Comparison of ENCODE assay signal across 1 cellular context in the genomic region with DNA sequence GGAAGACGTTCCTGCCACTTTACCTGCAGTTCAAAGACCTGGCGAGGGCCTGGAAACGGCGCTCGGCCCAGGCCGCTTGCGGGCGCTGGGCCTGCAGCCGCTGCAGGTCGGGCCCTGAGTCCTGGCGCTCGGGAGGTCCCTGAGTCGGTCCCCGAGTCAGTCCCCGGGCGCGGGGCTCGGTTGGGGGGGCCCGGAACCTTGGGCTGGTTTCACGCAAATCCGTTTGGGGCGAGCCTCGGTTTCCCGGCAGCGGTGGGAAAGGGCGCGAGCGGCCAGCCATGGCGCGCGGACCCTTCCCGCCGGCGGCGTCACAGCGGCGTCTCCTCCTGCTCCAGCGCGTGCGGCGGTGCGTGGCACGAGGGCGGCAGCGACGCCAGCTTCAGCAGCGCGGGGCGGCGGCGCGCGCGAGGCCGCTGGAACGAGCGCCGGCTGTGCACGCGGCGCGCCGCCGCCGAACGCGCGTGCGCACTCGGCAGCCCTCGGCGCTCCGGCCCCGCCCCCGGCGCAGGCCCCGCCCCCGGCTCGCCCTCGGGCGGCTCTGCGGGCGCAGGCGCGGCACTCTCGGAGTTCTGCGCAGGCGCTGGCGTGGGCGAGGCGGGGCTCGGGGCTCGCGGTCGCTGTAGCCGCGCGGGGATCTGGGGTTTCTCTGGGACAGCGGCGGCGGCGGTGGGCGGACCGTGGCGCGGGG.
TF ChIP-seq lines count a peak whose summit lies in the region.

No MANE protein-coding gene starts in this region.

TF ChIP-seq in HepG2, 621 proteins besides CTCF, POLR2A, EP300 and RAD21 (continued from another document and continues in another):
- TF ChIP-seq, protein P1, sequence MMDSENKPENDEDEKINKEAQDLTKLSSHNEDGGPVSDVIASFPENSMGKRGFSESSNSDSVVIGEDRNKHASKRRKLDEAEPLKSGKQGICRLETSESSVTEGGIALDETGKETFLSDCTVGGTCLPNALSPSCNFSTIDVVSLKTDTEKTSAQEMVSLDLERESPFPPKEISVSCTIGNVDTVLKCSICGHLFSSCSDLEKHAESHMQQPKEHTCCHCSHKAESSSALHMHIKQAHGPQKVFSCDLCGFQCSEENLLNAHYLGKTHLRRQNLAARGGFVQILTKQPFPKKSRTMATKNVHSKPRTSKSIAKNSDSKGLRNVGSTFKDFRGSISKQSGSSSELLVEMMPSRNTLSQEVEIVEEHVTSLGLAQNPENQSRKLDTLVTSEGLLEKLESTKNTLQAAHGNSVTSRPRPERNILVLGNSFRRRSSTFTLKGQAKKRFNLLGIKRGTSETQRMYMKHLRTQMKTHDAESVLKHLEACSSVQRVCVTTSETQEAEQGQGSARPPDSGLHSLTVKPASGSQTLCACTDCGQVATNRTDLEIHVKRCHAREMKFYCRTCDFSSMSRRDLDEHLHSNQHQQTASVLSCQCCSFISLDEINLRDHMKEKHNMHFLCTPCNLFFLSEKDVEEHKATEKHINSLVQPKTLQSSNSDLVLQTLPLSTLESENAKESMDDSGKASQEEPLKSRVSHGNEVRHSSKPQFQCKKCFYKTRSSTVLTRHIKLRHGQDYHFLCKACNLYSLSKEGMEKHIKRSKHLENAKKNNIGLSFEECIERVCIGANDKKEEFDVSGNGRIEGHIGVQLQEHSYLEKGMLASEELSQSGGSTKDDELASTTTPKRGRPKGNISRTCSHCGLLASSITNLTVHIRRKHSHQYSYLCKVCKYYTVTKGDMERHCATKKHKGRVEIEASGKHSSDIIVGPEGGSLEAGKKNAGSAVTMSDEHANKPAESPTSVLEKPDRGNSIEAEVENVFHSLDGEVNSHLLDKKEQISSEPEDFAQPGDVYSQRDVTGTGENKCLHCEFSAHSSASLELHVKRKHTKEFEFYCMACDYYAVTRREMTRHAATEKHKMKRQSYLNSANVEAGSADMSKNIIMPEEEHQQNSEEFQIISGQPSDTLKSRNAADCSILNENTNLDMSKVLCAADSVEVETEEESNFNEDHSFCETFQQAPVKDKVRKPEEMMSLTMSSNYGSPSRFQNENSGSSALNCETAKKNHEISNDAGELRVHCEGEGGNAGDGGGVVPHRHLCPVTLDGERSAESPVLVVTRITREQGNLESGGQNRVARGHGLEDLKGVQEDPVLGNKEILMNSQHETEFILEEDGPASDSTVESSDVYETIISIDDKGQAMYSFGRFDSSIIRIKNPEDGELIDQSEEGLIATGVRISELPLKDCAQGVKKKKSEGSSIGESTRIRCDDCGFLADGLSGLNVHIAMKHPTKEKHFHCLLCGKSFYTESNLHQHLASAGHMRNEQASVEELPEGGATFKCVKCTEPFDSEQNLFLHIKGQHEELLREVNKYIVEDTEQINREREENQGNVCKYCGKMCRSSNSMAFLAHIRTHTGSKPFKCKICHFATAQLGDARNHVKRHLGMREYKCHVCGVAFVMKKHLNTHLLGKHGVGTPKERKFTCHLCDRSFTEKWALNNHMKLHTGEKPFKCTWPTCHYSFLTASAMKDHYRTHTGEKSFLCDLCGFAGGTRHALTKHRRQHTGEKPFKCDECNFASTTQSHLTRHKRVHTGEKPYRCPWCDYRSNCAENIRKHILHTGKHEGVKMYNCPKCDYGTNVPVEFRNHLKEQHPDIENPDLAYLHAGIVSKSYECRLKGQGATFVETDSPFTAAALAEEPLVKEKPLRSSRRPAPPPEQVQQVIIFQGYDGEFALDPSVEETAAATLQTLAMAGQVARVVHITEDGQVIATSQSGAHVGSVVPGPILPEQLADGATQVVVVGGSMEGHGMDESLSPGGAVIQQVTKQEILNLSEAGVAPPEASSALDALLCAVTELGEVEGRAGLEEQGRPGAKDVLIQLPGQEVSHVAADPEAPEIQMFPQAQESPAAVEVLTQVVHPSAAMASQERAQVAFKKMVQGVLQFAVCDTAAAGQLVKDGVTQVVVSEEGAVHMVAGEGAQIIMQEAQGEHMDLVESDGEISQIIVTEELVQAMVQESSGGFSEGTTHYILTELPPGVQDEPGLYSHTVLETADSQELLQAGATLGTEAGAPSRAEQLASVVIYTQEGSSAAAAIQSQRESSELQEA (CRISPR knock-in tag; IDR thresholded peaks at IDR 0.05; ENCODE audit: not compliant biosample characterization) = peak; percentile 88
- TF ChIP-seq SIX4 (CRISPR knock-in tag; IDR thresholded peaks at IDR 0.05) (peak; percentile 57; the same call in 1 of the 2 replicates), ZNF343 (CRISPR knock-in tag; IDR thresholded peaks at IDR 0.05) (peak; percentile 87; the same call in 1 of the 2 replicates), ZNF737 (CRISPR knock-in tag; IDR thresholded peaks at IDR 0.05; ENCODE audit: borderline replicate concordance) (no peak; the same call in 1 of the 2 replicates), NR2F1 (CRISPR knock-in tag; IDR thresholded peaks at IDR 0.05) (no peak), ZNF543 (CRISPR knock-in tag; IDR thresholded peaks at IDR 0.05) (no peak), DNMT1 (CRISPR knock-in tag; IDR thresholded peaks at IDR 0.05) (peak; percentile 87), NCOA5 (CRISPR knock-in tag; IDR thresholded peaks at IDR 0.05) (no peak), KLF16 (CRISPR knock-in tag; IDR thresholded peaks at IDR 0.05) (peak; percentile 27 to 81; a peak in 3 of 4 replicates), ZNF839 (CRISPR knock-in tag; IDR thresholded peaks at IDR 0.05; ENCODE audit: borderline replicate concordance) (0 out of 2 replicates have a peak, but pooled peaks have one; percentile 51), ZKSCAN8 (CRISPR knock-in tag; IDR thresholded peaks at IDR 0.05; ENCODE audit: borderline replicate concordance) (no peak), SMARCE1 (IDR thresholded peaks at IDR 0.05; ENCODE audit: borderline replicate concordance) (no peak), HOXA5 (CRISPR knock-in tag; IDR thresholded peaks at IDR 0.05) (peak; percentile 21; the same call in 1 of the 2 replicates), POLR2G (IDR thresholded peaks at IDR 0.05; ENCODE audit: low read depth, low read length) (peak; percentile 80), CENPX (CRISPR knock-in tag; IDR thresholded peaks at IDR 0.05) (no peak), XBP1 (CRISPR knock-in tag; IDR thresholded peaks at IDR 0.05) (no peak; the same call in 1 of the 2 replicates), ZNF124 (CRISPR knock-in tag; IDR thresholded peaks at IDR 0.05) (no peak), SOX5 (CRISPR knock-in tag; IDR thresholded peaks at IDR 0.05; ENCODE audit: borderline replicate concordance) (no peak), ZFP37 (CRISPR knock-in tag; IDR thresholded peaks at IDR 0.05; ENCODE audit: borderline replicate concordance) (no peak), KLF6 (CRISPR knock-in tag; IDR thresholded peaks at IDR 0.05) (peak; percentile 97)
- TF ChIP-seq, protein P2, sequence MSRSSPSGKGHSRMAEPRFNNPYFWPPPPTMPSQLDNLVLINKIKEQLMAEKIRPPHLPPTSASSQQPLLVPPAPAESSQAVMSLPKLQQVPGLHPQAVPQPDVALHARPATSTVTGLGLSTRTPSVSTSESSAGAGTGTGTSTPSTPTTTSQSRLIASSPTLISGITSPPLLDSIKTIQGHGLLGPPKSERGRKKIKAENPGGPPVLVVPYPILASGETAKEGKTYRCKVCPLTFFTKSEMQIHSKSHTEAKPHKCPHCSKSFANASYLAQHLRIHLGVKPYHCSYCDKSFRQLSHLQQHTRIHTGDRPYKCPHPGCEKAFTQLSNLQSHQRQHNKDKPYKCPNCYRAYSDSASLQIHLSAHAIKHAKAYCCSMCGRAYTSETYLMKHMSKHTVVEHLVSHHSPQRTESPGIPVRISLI (CRISPR knock-in tag; IDR thresholded peaks at IDR 0.05; ENCODE audit: borderline replicate concordance) = no peak
- TF ChIP-seq, protein P3, sequence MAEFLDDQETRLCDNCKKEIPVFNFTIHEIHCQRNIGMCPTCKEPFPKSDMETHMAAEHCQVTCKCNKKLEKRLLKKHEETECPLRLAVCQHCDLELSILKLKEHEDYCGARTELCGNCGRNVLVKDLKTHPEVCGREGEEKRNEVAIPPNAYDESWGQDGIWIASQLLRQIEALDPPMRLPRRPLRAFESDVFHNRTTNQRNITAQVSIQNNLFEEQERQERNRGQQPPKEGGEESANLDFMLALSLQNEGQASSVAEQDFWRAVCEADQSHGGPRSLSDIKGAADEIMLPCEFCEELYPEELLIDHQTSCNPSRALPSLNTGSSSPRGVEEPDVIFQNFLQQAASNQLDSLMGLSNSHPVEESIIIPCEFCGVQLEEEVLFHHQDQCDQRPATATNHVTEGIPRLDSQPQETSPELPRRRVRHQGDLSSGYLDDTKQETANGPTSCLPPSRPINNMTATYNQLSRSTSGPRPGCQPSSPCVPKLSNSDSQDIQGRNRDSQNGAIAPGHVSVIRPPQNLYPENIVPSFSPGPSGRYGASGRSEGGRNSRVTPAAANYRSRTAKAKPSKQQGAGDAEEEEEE (CRISPR knock-in tag; IDR thresholded peaks at IDR 0.05; ENCODE audit: borderline replicate concordance) = no peak
- TF ChIP-seq, protein P4, sequence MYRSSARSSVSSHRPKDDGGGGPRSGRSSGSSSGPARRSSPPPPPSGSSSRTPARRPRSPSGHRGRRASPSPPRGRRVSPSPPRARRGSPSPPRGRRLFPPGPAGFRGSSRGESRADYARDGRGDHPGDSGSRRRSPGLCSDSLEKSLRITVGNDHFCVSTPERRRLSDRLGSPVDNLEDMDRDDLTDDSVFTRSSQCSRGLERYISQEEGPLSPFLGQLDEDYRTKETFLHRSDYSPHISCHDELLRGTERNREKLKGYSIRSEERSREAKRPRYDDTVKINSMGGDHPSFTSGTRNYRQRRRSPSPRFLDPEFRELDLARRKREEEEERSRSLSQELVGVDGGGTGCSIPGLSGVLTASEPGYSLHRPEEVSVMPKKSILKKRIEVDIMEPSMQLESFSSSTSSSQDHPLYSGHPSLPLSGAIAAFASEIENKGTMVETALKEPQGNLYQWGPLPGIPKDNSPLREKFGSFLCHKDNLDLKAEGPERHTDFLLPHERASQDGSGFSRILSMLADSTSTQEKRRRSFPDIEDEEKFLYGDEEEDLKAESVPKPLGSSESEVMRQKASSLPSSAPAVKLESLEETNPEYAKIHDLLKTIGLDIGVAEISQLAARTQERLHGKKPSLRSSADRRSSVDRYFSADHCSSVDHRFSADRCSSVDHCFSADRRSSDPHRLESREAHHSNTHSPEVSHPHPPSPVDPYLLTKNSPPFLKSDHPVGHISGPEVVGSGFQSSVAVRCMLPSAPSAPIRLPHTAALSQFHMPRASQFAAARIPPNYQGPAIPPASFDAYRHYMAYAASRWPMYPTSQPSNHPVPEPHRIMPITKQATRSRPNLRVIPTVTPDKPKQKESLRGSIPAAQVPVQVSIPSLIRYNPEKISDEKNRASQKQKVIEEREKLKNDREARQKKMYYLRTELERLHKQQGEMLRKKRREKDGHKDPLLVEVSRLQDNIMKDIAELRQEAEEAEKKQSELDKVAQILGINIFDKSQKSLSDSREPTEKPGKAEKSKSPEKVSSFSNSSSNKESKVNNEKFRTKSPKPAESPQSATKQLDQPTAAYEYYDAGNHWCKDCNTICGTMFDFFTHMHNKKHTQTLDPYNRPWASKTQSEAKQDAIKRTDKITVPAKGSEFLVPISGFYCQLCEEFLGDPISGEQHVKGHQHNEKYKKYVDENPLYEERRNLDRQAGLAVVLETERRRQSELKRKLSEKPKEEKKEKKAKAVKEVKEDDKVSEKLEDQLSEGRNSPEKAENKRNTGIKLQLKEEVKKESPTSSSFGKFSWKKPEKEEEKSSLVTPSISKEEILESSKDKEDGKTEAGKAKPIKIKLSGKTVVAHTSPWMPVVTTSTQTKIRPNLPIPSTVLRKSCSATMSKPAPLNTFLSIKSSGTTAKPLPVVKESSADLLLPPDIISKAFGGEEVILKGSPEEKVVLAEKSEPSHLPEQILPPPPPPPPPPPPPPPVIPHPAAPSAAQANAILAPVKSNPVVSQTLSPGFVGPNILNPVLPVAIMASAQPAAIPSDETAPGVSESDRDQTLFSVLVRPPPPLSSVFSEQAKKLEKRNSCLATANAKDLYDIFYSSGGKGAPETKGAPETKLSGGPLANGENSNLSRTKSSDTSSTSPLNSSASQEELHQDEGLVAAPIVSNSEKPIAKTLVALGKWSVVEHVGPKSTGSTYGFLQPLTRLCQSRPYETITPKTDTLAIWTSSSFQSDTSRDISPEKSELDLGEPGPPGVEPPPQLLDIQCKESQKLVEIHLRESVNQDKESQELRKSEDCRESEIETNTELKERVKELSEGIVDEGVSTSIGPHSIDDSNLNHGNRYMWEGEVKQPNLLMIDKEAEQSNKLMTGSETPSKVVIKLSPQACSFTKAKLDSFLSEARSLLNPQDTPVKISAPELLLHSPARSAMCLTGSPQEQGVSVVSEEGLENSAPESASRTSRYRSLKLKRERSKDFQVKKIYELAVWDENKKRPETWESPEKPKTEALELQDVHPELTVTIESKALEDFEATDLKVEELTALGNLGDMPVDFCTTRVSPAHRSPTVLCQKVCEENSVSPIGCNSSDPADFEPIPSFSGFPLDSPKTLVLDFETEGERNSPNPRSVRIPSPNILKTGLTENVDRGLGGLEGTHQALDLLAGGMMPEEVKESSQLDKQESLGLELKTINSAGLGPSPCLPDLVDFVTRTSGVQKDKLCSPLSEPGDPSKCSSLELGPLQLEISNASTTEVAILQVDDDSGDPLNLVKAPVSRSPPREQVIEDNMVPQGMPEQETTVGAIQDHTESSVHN (CRISPR knock-in tag; IDR thresholded peaks at IDR 0.05) = no peak; the same call in 1 of the 2 replicates
- TF ChIP-seq, protein P5, sequence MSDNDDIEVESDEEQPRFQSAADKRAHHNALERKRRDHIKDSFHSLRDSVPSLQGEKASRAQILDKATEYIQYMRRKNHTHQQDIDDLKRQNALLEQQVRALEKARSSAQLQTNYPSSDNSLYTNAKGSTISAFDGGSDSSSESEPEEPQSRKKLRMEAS (IDR thresholded peaks at IDR 0.05) = peak; percentile 99
- TF ChIP-seq, protein P6, sequence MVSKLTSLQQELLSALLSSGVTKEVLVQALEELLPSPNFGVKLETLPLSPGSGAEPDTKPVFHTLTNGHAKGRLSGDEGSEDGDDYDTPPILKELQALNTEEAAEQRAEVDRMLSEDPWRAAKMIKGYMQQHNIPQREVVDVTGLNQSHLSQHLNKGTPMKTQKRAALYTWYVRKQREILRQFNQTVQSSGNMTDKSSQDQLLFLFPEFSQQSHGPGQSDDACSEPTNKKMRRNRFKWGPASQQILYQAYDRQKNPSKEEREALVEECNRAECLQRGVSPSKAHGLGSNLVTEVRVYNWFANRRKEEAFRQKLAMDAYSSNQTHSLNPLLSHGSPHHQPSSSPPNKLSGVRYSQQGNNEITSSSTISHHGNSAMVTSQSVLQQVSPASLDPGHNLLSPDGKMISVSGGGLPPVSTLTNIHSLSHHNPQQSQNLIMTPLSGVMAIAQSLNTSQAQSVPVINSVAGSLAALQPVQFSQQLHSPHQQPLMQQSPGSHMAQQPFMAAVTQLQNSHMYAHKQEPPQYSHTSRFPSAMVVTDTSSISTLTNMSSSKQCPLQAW (CRISPR knock-in tag; IDR thresholded peaks at IDR 0.05) = no peak
- TF ChIP-seq, protein P7, sequence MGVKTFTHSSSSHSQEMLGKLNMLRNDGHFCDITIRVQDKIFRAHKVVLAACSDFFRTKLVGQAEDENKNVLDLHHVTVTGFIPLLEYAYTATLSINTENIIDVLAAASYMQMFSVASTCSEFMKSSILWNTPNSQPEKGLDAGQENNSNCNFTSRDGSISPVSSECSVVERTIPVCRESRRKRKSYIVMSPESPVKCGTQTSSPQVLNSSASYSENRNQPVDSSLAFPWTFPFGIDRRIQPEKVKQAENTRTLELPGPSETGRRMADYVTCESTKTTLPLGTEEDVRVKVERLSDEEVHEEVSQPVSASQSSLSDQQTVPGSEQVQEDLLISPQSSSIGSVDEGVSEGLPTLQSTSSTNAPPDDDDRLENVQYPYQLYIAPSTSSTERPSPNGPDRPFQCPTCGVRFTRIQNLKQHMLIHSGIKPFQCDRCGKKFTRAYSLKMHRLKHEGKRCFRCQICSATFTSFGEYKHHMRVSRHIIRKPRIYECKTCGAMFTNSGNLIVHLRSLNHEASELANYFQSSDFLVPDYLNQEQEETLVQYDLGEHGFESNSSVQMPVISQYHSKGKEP (CRISPR knock-in tag; IDR thresholded peaks at IDR 0.05) = peak; percentile 88; the same call in 1 of the 2 replicates
